11 cellular contexts compared by ENCODE assay signal in the genomic region with DNA sequence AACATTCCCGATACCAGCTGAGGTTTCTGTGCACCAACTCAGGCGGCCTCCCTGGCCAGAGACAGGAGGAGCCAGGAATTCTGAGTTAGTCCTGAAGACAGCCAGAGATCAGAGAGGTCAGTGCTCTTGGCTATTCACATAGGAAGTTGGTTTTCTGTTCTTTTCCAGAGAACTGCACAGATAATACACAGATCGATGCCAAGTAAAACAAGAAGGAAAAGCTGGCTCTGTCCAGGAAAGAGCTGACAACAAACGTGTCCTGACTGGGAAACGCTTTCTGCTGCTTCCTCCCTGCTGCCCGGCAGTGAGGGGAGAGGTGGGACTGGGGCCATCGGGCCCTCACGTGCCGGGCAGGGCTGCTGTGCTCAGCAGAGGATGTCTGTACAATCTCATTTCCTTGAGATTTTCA.
A peak's percentile ranks its signal among the peaks of the same experiment; 100 is the strongest.
DNase-seq lines count a peak whose midpoint lies in the region; ATAC-seq and TF ChIP-seq lines count a peak whose summit lies in the region.
"Had no signal": no experiment of that assay in that cellular context is flagged by ENCODE, and none has a peak within 500 bp of the region (broad histone marks: within the 10 kb centered on the region; RNA-seq: fewer than 3 reads in every experiment).

No MANE protein-coding gene starts in this region.

- intact Hi-C loops in right lobe of liver (cut with DNase I) (no loop called here), stomach (cut with DNase I; ENCODE audit: low total_unique reads) (no loop called here), dorsolateral prefrontal cortex (cut with DNase I) (loop anchor here in 1 of 2 donors (5.0 kb wide), 1 partner anchor 37 kb away; no protein-coding TSS in a partner anchor)

- H3K4me3 ChIP-seq in GM23248 (no peak overlapping the region), cardiac fibroblast (replicated peaks in 1 of 2; ENCODE audit: low read depth in 2 of 2, low read length in 2 of 2) (no peak overlapping the region), right lobe of liver (no peak overlapping the region), stomach (no peak overlapping the region), dorsolateral prefrontal cortex (peak overlapping the region in 3 of 59 donors; percentile 10 to 16 (median 11))

- H3K36me3 ChIP-seq in GM23248 (ENCODE audit: low read depth) (no peaks in the 10 kb centered on the region), right lobe of liver (no peaks in the 10 kb centered on the region), stomach (no peaks in the 10 kb centered on the region)

- DNase-seq in GM23248 (peak; percentile 23), cardiac fibroblast (ENCODE audit: low read depth in 2 of 2) (peak; percentile 38 to 93), right lobe of liver (peak in 2 of 3 donors; percentile 63 to 78), stomach (no peak), dorsolateral prefrontal cortex (no peak)
- DNase-seq in stimulated activated naive CD8-positive, alpha-beta T cell treated with anti-CD3 and anti-CD28 coated beads, Interleukin-15, amount 100 ng/mL, for 72 hours = no peak
- DNase-seq: activated CD4-positive, CD25-positive, alpha-beta regulatory T cell; amniotic stem cell; Karpas-422 had no signal

- H3K79me2 ChIP-seq in GM23248 (ENCODE audit: insufficient read depth) = no peaks in the 10 kb centered on the region

- H3K27me3 Mint-ChIP-seq in stimulated activated naive CD8-positive, alpha-beta T cell treated with anti-CD3 and anti-CD28 coated beads, Interleukin-15, amount 100 ng/mL, for 72 hours = no peaks in the 10 kb centered on the region

- no peaks in the 10 kb centered on the region for H3K9me3 ChIP-seq in GM23248 (ENCODE audit: low read depth)
- no peaks in the 10 kb centered on the region for H3K9me3 ChIP-seq in right lobe of liver
- H3K9me3 ChIP-seq in stomach = no peaks in the 10 kb centered on the region

- peaks cover 33% of the 10 kb centered on the region for H3K4me1 Mint-ChIP-seq in stimulated activated naive CD8-positive, alpha-beta T cell treated with anti-CD3 and anti-CD28 coated beads, Interleukin-15, amount 100 ng/mL, for 72 hours

- peak overlapping the region; percentile 31 for H3K4me2 ChIP-seq in GM23248 (ENCODE audit: unreplicated experiment)

- TF ChIP-seq CTCF in cardiac fibroblast (IDR thresholded peaks at IDR 0.05; ENCODE audit: low read depth, low read length) (no peak), right lobe of liver (IDR thresholded peaks at IDR 0.05) (no peak), stomach (IDR thresholded peaks at IDR 0.05) (no peak), dorsolateral prefrontal cortex (IDR thresholded peaks at IDR 0.05 in 54 of 56, conservative IDR thresholded peaks at IDR 0.05 in 2 of 56; ENCODE audit: low read depth in 1 of 56, partially characterized antibody in 56 of 56) (no peak)

- in situ Hi-C loops in GM23248 (cut with MboI) = no loop called here

- H3K27ac ChIP-seq in GM23248 = no peak overlapping the region
- peak overlapping the region; percentile 11 to 32 (median 26) for H3K27ac ChIP-seq in right lobe of liver
- peak overlapping the region in 4 of 5 donors; percentile 5 to 73 (median 60) for H3K27ac ChIP-seq in stomach
- peak overlapping the region in 24 of 59 donors; percentile 3 to 62 (median 28) for H3K27ac ChIP-seq in dorsolateral prefrontal cortex

- H3K4me3 Mint-ChIP-seq in stimulated activated naive CD8-positive, alpha-beta T cell treated with anti-CD3 and anti-CD28 coated beads, Interleukin-15, amount 100 ng/mL, for 72 hours = no peak overlapping the region

- H3K4me1 ChIP-seq in GM23248 (ENCODE audit: insufficient read depth) (no peaks in the 10 kb centered on the region), right lobe of liver (peaks cover 0 to 39% (median 12%) of the 10 kb centered on the region in 4 donors), stomach (peaks cover 25 to 40% (median 34%) of the 10 kb centered on the region in 4 donors)

- no peak overlapping the region for H3K27ac Mint-ChIP-seq in stimulated activated naive CD8-positive, alpha-beta T cell treated with anti-CD3 and anti-CD28 coated beads, Interleukin-15, amount 100 ng/mL, for 72 hours

- TF ChIP-seq POLR2A in right lobe of liver (IDR thresholded peaks at IDR 0.05) (no peak), stomach (IDR thresholded peaks at IDR 0.05) (no peak)

- ATAC-seq in right lobe of liver (peak; percentile 77 to 83 (median 82)), HG03520 (IDR thresholded peaks at IDR 0.05; ENCODE audit: unreplicated experiment) (no peak), HG02623 (IDR thresholded peaks at IDR 0.05; ENCODE audit: unreplicated experiment) (no peak)
- no peak for ATAC-seq in stimulated activated naive CD8-positive, alpha-beta T cell treated with anti-CD3 and anti-CD28 coated beads, Interleukin-15, amount 100 ng/mL, for 72 hours

- H3K27me3 ChIP-seq in GM23248 (replicated peaks; ENCODE audit: insufficient read depth) = peaks cover 4% of the 10 kb centered on the region; the same call in 1 of the 2 replicates
- H3K27me3 ChIP-seq in right lobe of liver = no peaks in the 10 kb centered on the region
- H3K27me3 ChIP-seq in stomach = no peaks in the 10 kb centered on the region
- H3K27me3 ChIP-seq in dorsolateral prefrontal cortex = no peaks in the 10 kb centered on the region

- peak; percentile 54 for TF ChIP-seq EP300 in stomach (IDR thresholded peaks at IDR 0.05)

- no peaks in the 10 kb centered on the region for H3K9me3 Mint-ChIP-seq in stimulated activated naive CD8-positive, alpha-beta T cell treated with anti-CD3 and anti-CD28 coated beads, Interleukin-15, amount 100 ng/mL, for 72 hours

- H4K20me1 ChIP-seq in GM23248 (ENCODE audit: insufficient read depth) = no peaks in the 10 kb centered on the region

- no peaks in the 10 kb centered on the region for H3F3A ChIP-seq in GM23248 (ENCODE audit: insufficient read depth)

- WGBS in GM23248 (ENCODE audit: low coverage in 1 of 2, low lambda C conversion rate in 2 of 2, missing lambda C conversion rate in 2 of 2), 2 experiments = 5% methylated on average over 9 of the region's 9 CpGs
- WGBS in right lobe of liver (ENCODE audit: insufficient coverage, low coverage, low lambda C conversion rate, missing lambda C conversion rate) = 9% methylated on average over 9 of the region's 9 CpGs
- WGBS in stomach, 5 donors = 11 to 23% (median 16%) methylated on average over 9 of the region's 9 CpGs

- H2AFZ ChIP-seq in GM23248 = no peak overlapping the region

- no peaks in the 10 kb centered on the region for H3K9me2 ChIP-seq in GM23248 (ENCODE audit: insufficient read depth)

- no peak overlapping the region for H3K9ac ChIP-seq in GM23248

Comparison
In these comparisons a context has a peak if more than half of its experiments do, and no peak if none do; other contexts are left out.
1. DNase-seq: peak in GM23248 (single experiment), cardiac fibroblast (2 of 2) and right lobe of liver (2 of 3); none in stomach (single experiment), stimulated activated naive CD8-positive, alpha-beta T cell treated with anti-CD3 and anti-CD28 coated beads, Interleukin-15, amount 100 ng/mL, for 72 hours (0 of 2) and dorsolateral prefrontal cortex (0 of 10).
2. ATAC-seq: peak in right lobe of liver (4 of 4); none in stimulated activated naive CD8-positive, alpha-beta T cell treated with anti-CD3 and anti-CD28 coated beads, Interleukin-15, amount 100 ng/mL, for 72 hours (single experiment), HG03520 (single experiment) and HG02623 (single experiment).